ENCODE assay signal across 21 cellular contexts in the genomic region with DNA sequence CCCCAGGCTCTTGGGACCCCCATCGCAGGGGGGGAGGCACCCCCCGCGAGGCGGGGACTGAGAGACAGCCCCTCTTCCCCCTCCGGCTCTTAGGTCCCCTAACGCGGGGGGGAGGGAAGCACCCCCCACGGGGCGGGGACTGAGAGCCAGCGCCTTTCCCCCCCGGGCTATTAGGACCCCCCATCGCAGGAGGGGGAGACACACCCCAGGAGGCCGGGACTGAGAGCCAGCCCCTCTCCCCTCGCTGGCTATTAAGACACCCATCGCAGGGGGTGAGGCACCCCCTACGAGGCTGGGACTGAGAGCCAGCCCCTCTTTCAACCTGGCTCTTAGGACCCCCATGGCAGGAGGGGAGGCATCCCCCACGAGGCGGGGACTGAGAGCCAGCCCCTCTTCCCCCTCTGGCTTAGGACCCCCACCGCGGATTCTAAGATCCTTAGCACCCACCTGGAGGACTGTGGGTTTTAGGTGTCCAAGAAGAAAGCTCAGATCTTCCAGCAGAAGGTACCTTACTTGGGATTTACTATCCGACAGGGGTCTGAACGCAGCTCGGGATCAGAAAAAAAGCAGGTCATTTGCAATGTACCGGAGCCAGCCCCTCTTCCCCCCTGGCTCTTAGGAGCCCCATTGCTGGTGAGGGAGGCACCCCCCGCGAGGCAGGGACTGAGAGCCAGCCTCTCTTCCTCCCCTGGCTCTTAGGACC.
A peak's percentile ranks its signal among the peaks of the same experiment; 100 is the strongest.
DNase-seq lines count a peak whose midpoint lies in the region; ATAC-seq, FAIRE-seq and TF ChIP-seq lines count a peak whose summit lies in the region.
"Had no signal": no experiment of that assay in that cellular context is flagged by ENCODE, and none has a peak within 500 bp of the region (broad histone marks: within the 10 kb centered on the region; RNA-seq: fewer than 3 reads in every experiment).

No MANE protein-coding gene starts in this region.

- H3K4me3 ChIP-seq in A549 (no peak overlapping the region), H7 (ENCODE audit: insufficient read depth, low read depth, low read length) (peak overlapping the region; percentile 37), mesodermal cell (ENCODE audit: extremely low read depth, insufficient read depth, low read length, poor library complexity, severe bottlenecking) (peak overlapping the region; percentile 23)
- H3K4me3 ChIP-seq: adrenal gland had no signal

- no peaks in the 10 kb centered on the region for H3K4me1 ChIP-seq in A549
- no peaks in the 10 kb centered on the region for H3K4me1 ChIP-seq in mesodermal cell (ENCODE audit: control insufficient read depth, insufficient read depth, low read length, poor library complexity, severe bottlenecking)
- H3K4me1 ChIP-seq: adrenal gland had no signal

- H3K9me3 Mint-ChIP-seq in mesothelial cell of epicardium, result no peaks in the 10 kb centered on the region

- 87% methylated on average over 3 of the region's 26 CpGs for WGBS in A549 (ENCODE audit: missing lambda C conversion rate)
- 41 to 48% methylated on average over 4 of the region's 26 CpGs for WGBS in mesodermal cell (ENCODE audit: insufficient coverage in 2 of 2), 2 experiments

- H3K36me3 Mint-ChIP-seq in mesothelial cell of epicardium, result no peaks in the 10 kb centered on the region

- H3K36me3 ChIP-seq in H7 (replicated peaks; ENCODE audit: control insufficient read depth, insufficient read depth, low read length) (no peaks in the 10 kb centered on the region), mesodermal cell (ENCODE audit: control insufficient read depth, insufficient read depth, low read length) (no peaks in the 10 kb centered on the region)
- H3K36me3 ChIP-seq: adrenal gland, brain microvascular endothelial cell had no signal

- no peak for TF ChIP-seq POLR2A in A549 (IDR thresholded peaks at IDR 0.05; ENCODE audit: low read length)

- no peaks in the 10 kb centered on the region for H3K4me1 Mint-ChIP-seq in mesothelial cell of epicardium

- H3K27me3 ChIP-seq in H7 (ENCODE audit: control insufficient read depth, insufficient read depth, low read length), result peaks cover 2% of the 10 kb centered on the region; the same call in 1 of the 2 replicates
- H3K27me3 ChIP-seq: adrenal gland, brain microvascular endothelial cell had no signal

- no peak for TF ChIP-seq RAD21 in A549 (conservative IDR thresholded peaks at IDR 0.05 in 1 of 2, IDR thresholded peaks at IDR 0.05 in 1 of 2)

- CTCF ChIA-PET in A549 (lab: Yijun Ruan, JAX), result no interaction called here

- TF ChIP-seq EP300 in A549 (IDR thresholded peaks at IDR 0.05), result no peak

- no peak overlapping the region for H3K4me3 Mint-ChIP-seq in mesothelial cell of epicardium

- FAIRE-seq in A549 (lab: Jason Lieb, UNC), result no peak
- FAIRE-seq: colon, G401.6 had no signal

- H3K4me2 ChIP-seq in A549, result peak overlapping the region; percentile 41; the same call in 1 of the 3 replicates
- H3K4me2 ChIP-seq: KMS-11 had no signal

- H3K27ac ChIP-seq in A549, result no peak overlapping the region
- no peak overlapping the region for H3K27ac ChIP-seq in mesodermal cell (ENCODE audit: low read depth, low read length, severe bottlenecking)
- H3K27ac ChIP-seq: adrenal gland, brain microvascular endothelial cell, KMS-11 had no signal

- no peak for DNase-seq in A549 (ENCODE audit: low read depth in 1 of 2, low spot score in 1 of 2)
- peak; percentile 53 for DNase-seq in H7
- DNase-seq in dermis blood vessel endothelial cell, result peak; percentile 17
- DNase-seq in mesothelial cell of epicardium (ENCODE audit: low spot score in 2 of 2, unreplicated experiment in 2 of 2), result no peak
- DNase-seq: activated CD4-positive, alpha-beta T cell treated with anti-CD3 and anti-CD28 coated beads for 1 hour; activated T-cell treated with anti-CD3 and anti-CD28 coated beads, Interleukin-2, amount 50 U/mL, for 1 hour; adrenal gland; brain microvascular endothelial cell; C1 segment of cervical spinal cord; DMS 273 treated with DMSO at 0.1 percent for 48 hours; left ventricle myocardium superior; NCI-H1436 treated with DMSO at 0.1 percent for 48 hours; NCI-H2171; NCI-H526 treated with DMSO at 0.1 percent for 48 hours had no signal

- ATAC-seq in A549 (no peak), GM18909 (IDR thresholded peaks at IDR 0.05; ENCODE audit: poor library complexity, unreplicated experiment) (no peak), GM21737 (IDR thresholded peaks at IDR 0.05; ENCODE audit: unreplicated experiment) (no peak)
- ATAC-seq: HCT116, left ventricle myocardium superior had no signal

- POLR2A ChIA-PET in A549 (lab: Yijun Ruan, JAX), result no interaction called here

- no peak for TF ChIP-seq CTCF in A549 (IDR thresholded peaks at IDR 0.05)
- TF ChIP-seq CTCF in mesothelial cell of epicardium (IDR thresholded peaks at IDR 0.05; ENCODE audit: unreplicated experiment), result no peak

- H3K27ac Mint-ChIP-seq in mesothelial cell of epicardium, result no peak overlapping the region

- no peaks in the 10 kb centered on the region for H3K9me3 ChIP-seq in A549
- no peaks in the 10 kb centered on the region for H3K9me3 ChIP-seq in mesodermal cell (ENCODE audit: control insufficient read depth, low read length)
- H3K9me3 ChIP-seq: adrenal gland had no signal

- no peaks in the 10 kb centered on the region for H3K27me3 Mint-ChIP-seq in mesothelial cell of epicardium (ENCODE audit: low read depth)

TF ChIP-seq in A549, 52 proteins besides CTCF, POLR2A, EP300 and RAD21:
- TF ChIP-seq ESRRA (IDR thresholded peaks at IDR 0.05; ENCODE audit: borderline replicate concordance, low read length), result no peak
- TF ChIP-seq RARB (CRISPR knock-in tag; IDR thresholded peaks at IDR 0.05), result no peak
- no peak for TF ChIP-seq POLR2AphosphoS2 (conservative IDR thresholded peaks at IDR 0.05; ENCODE audit: low read length)
- TF ChIP-seq REST (IDR thresholded peaks at IDR 0.05), result no peak
- TF ChIP-seq EHMT2 (IDR thresholded peaks at IDR 0.05; ENCODE audit: low read depth), result no peak
- TF ChIP-seq FOXS1 (CRISPR knock-in tag; IDR thresholded peaks at IDR 0.05), result no peak
- TF ChIP-seq MAZ (IDR thresholded peaks at IDR 0.05; ENCODE audit: borderline replicate concordance, low read depth, low read length), result no peak
- TF ChIP-seq TFCP2L1 (CRISPR knock-in tag; IDR thresholded peaks at IDR 0.05), result no peak
- TF ChIP-seq PHF8 (IDR thresholded peaks at IDR 0.05; ENCODE audit: borderline replicate concordance, low read depth), result no peak
- TF ChIP-seq RNF2 (IDR thresholded peaks at IDR 0.05; ENCODE audit: borderline replicate concordance, low read depth), result no peak
- TF ChIP-seq HES2 (IDR thresholded peaks at IDR 0.05), result no peak
- no peak for TF ChIP-seq HOXB5 (CRISPR knock-in tag; IDR thresholded peaks at IDR 0.05)
- TF ChIP-seq, protein P1, sequence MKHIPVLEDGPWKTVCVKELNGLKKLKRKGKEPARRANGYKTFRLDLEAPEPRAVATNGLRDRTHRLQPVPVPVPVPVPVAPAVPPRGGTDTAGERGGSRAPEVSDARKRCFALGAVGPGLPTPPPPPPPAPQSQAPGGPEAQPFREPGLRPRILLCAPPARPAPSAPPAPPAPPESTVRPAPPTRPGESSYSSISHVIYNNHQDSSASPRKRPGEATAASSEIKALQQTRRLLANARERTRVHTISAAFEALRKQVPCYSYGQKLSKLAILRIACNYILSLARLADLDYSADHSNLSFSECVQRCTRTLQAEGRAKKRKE (CRISPR knock-in tag; IDR thresholded peaks at IDR 0.05; ENCODE audit: low read depth), result no peak
- TF ChIP-seq SREBF2 (IDR thresholded peaks at IDR 0.05), result no peak
- TF ChIP-seq ZC3H11A (IDR thresholded peaks at IDR 0.05), result no peak
- TF ChIP-seq CEBPB (IDR thresholded peaks at IDR 0.05), result no peak
- TF ChIP-seq HEYL (CRISPR knock-in tag; IDR thresholded peaks at IDR 0.05), result no peak
- TF ChIP-seq HDAC2 (IDR thresholded peaks at IDR 0.05), result no peak
- no peak for TF ChIP-seq BCL3 (IDR thresholded peaks at IDR 0.05)
- TF ChIP-seq MYC (IDR thresholded peaks at IDR 0.05; ENCODE audit: borderline replicate concordance, low read length), result no peak

Comparison
In these comparisons a context has a peak if more than half of its experiments do, and no peak if none do; other contexts are left out.
1. DNase-seq: peak in H7 (single experiment) and dermis blood vessel endothelial cell (single experiment); none in A549 (0 of 2) and mesothelial cell of epicardium (0 of 2).